Comparison of ENCODE assay signal across 12 cellular contexts in the genomic region with DNA sequence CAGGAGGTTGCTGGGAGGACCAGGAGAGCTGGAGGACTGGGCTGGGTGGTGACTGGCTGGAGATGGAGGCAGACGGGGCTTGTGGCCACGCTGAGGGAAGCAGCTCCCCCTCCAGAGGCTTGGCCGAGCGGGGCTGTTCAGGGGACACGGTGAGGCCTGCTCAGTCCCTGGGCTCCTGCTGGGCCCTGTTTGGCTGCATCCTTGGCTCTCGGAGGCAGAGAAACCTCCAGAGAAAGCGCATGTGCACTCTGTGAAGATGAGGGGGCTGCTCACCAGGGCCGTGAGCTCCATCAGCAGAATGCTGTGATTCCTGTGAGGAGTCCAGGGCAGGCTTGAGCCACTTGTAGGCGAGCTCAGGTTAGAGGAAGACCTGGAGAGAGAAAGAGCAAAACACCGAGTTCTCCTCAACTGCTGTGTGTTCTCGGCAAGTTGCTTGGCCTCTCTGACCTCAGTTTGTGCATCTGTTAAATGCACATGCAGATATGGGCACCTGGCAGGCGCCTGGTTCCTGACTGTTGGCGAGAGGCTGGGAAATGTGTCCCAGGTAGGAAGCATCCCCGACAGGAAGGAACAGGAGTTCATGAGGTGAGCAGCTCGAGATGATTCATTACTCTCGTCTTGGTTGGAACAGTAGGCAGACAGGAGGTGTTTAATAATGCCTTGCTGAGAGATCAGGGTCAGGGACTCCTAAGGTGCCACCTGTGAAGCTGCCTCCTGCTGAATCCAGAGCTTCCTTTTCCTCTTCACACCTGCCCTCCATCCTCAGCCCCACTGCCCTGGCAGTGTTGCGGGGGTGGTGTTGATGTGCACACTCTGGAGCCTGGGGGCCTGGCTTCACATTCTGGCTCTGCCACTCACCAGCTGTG. TPM values are rescaled to one million over a fixed set of nuclear protein-coding genes. Genes with fewer than 3 reads are reported as not detected.
DNase-seq lines count a peak whose midpoint lies in the region; ATAC-seq and TF ChIP-seq lines count a peak whose summit lies in the region.
"Had no signal": no experiment of that assay in that cellular context is flagged by ENCODE, and none has a peak within 500 bp of the region (broad histone marks: within the 10 kb centered on the region; RNA-seq: fewer than 3 reads in every experiment).

No MANE protein-coding gene starts in this region.

- TF ChIP-seq EP300 in suprapubic skin (IDR thresholded peaks at IDR 0.05) = no peak

- TF ChIP-seq CTCF in suprapubic skin (IDR thresholded peaks at IDR 0.05) = no peak

- no peaks in the 10 kb centered on the region for H3K27me3 Mint-ChIP-seq in activated CD8-positive, alpha-beta memory T cell treated with anti-CD3 and anti-CD28 coated beads, Interleukin-2, amount 10 ng/mL, durations not matched to agents 7 days and 5 days

- TF ChIP-seq POLR2A in suprapubic skin (IDR thresholded peaks at IDR 0.05) = no peak

- H3K36me3 ChIP-seq in suprapubic skin = no peaks in the 10 kb centered on the region

- no peak overlapping the region for H3K4me3 ChIP-seq in suprapubic skin

- ATAC-seq in activated CD8-positive, alpha-beta memory T cell treated with anti-CD3 and anti-CD28 coated beads, Interleukin-2, amount 10 ng/mL, durations not matched to agents 7 days and 5 days = no peak
- ATAC-seq in GM21717 (IDR thresholded peaks at IDR 0.05; ENCODE audit: unreplicated experiment) = no peak

- H3K9me3 ChIP-seq in suprapubic skin = no peaks in the 10 kb centered on the region

- 73% methylated on average over 13 of the region's 17 CpGs for WGBS in suprapubic skin

- CTCF ChIA-PET in activated CD8-positive, alpha-beta memory T cell treated with anti-CD3 and anti-CD28 coated beads, Interleukin-2, amount 10 ng/mL, durations not matched to agents 7 days and 5 days (lab: Charles Lee) = interaction anchor here (0.8 to 24.7 kb wide), 11 partner anchors 9 to 124 kb away, joined by 3 to 621 read pairs (median 8); a partner anchor contains a TSS

- no peaks in the 10 kb centered on the region for H3K9me3 Mint-ChIP-seq in activated CD8-positive, alpha-beta memory T cell treated with anti-CD3 and anti-CD28 coated beads, Interleukin-2, amount 10 ng/mL, durations not matched to agents 7 days and 5 days (ENCODE audit: low read depth)

- H3K27ac ChIP-seq in suprapubic skin = no peak overlapping the region

- H3K27ac Mint-ChIP-seq in activated CD8-positive, alpha-beta memory T cell treated with anti-CD3 and anti-CD28 coated beads, Interleukin-2, amount 10 ng/mL, durations not matched to agents 7 days and 5 days = peak overlapping the region; percentile 100

- H3K4me1 Mint-ChIP-seq in activated CD8-positive, alpha-beta memory T cell treated with anti-CD3 and anti-CD28 coated beads, Interleukin-2, amount 10 ng/mL, durations not matched to agents 7 days and 5 days = peaks cover 78% of the 10 kb centered on the region

- H3K36me3 Mint-ChIP-seq in activated CD8-positive, alpha-beta memory T cell treated with anti-CD3 and anti-CD28 coated beads, Interleukin-2, amount 10 ng/mL, durations not matched to agents 7 days and 5 days = peaks cover 45% of the 10 kb centered on the region

- no peaks in the 10 kb centered on the region for H3K4me1 ChIP-seq in suprapubic skin

- no peaks in the 10 kb centered on the region for H3K27me3 ChIP-seq in suprapubic skin

- H3K4me3 Mint-ChIP-seq in activated CD8-positive, alpha-beta memory T cell treated with anti-CD3 and anti-CD28 coated beads, Interleukin-2, amount 10 ng/mL, durations not matched to agents 7 days and 5 days = peak overlapping the region; percentile 83

- peak; percentile 58 for DNase-seq in activated CD8-positive, alpha-beta memory T cell treated with anti-CD3 and anti-CD28 coated beads, Interleukin-2, amount 10 ng/mL, durations not matched to agents 7 days and 5 days
- DNase-seq in activated CD8-positive, alpha-beta memory T cell treated with anti-CD3 and anti-CD28 coated beads, Interleukin-2, amount 50 U/mL, for 4 hours = no peak
- peak; percentile 64 to 67 for DNase-seq in activated T-cell treated with anti-CD3 and anti-CD28 coated beads, Interleukin-2, amount 50 U/mL, for 48 hours
- DNase-seq in kidney tubule cell (ENCODE audit: low spot score) = peak; percentile 21
- peak; percentile 34 to 65 for DNase-seq in suprapubic skin (ENCODE audit: low spot score in 2 of 2)
- DNase-seq in NCI-H2227 treated with DMSO at 0.1 percent for 48 hours (lab: John Stamatoyannopoulos, UW) = no peak
- DNase-seq in superior temporal gyrus (ENCODE audit: extremely low spot score) = no peak
- DNase-seq: Karpas-422, NCI-H526 treated with DMSO at 0.1 percent for 48 hours had no signal

RNA-seq across cellular contexts. Expression of a gene that starts 0.9 kb away (rescaled TPM):
- total RNA-seq in activated CD8-positive, alpha-beta memory T cell treated with anti-CD3 and anti-CD28 coated beads, Interleukin-2, amount 10 ng/mL, durations not matched to agents 7 days and 5 days = 100 to 1,000 TPM; 286 to 338 TPM
- total RNA-seq in suprapubic skin = 1 to 10 TPM; 1.1 to 5.5 (median 2.2) TPM
- total RNA-seq: epithelial cell of proximal tubule, kidney epithelial cell had no signal

RNA-seq across cellular contexts. Expression of a gene that starts 44.8 kb away (rescaled TPM):
- total RNA-seq in activated CD8-positive, alpha-beta memory T cell treated with anti-CD3 and anti-CD28 coated beads, Interleukin-2, amount 10 ng/mL, durations not matched to agents 7 days and 5 days = 1 to 10 TPM; 7.3 to 8.4 TPM
- 10 to 100 TPM in 3 of 4 donors, 1 to 10 TPM in 1; 4.5 to 45.7 (median 14.7) TPM for total RNA-seq in suprapubic skin

RNA-seq across cellular contexts. Expression of a gene that starts 50.5 kb away (rescaled TPM):
- total RNA-seq in activated CD8-positive, alpha-beta memory T cell treated with anti-CD3 and anti-CD28 coated beads, Interleukin-2, amount 10 ng/mL, durations not matched to agents 7 days and 5 days = 10 to 100 TPM; 87.4 to 94.3 TPM
- 10 to 100 TPM; 54.9 to 89.1 (median 74.4) TPM for total RNA-seq in suprapubic skin

Comparison
In these comparisons a context has a peak if more than half of its experiments do, and no peak if none do; other contexts are left out.
1. DNase-seq: peak in activated CD8-positive, alpha-beta memory T cell treated with anti-CD3 and anti-CD28 coated beads, Interleukin-2, amount 10 ng/mL, durations not matched to agents 7 days and 5 days (single experiment), activated T-cell treated with anti-CD3 and anti-CD28 coated beads, Interleukin-2, amount 50 U/mL, for 48 hours (2 of 2), kidney tubule cell (single experiment) and suprapubic skin (2 of 2); none in activated CD8-positive, alpha-beta memory T cell treated with anti-CD3 and anti-CD28 coated beads, Interleukin-2, amount 50 U/mL, for 4 hours (single experiment), NCI-H2227 treated with DMSO at 0.1 percent for 48 hours (single experiment) and superior temporal gyrus (single experiment).
2. RNA of a gene that starts 0.9 kb away (total RNA-seq): 286 to 338 TPM in activated CD8-positive, alpha-beta memory T cell treated with anti-CD3 and anti-CD28 coated beads, Interleukin-2, amount 10 ng/mL, durations not matched to agents 7 days and 5 days; 1.1 to 5.5 TPM in suprapubic skin; every median in the first group is over 10 times any median in the second.